Comparison of ENCODE assay signal across 14 cellular contexts in the genomic region with DNA sequence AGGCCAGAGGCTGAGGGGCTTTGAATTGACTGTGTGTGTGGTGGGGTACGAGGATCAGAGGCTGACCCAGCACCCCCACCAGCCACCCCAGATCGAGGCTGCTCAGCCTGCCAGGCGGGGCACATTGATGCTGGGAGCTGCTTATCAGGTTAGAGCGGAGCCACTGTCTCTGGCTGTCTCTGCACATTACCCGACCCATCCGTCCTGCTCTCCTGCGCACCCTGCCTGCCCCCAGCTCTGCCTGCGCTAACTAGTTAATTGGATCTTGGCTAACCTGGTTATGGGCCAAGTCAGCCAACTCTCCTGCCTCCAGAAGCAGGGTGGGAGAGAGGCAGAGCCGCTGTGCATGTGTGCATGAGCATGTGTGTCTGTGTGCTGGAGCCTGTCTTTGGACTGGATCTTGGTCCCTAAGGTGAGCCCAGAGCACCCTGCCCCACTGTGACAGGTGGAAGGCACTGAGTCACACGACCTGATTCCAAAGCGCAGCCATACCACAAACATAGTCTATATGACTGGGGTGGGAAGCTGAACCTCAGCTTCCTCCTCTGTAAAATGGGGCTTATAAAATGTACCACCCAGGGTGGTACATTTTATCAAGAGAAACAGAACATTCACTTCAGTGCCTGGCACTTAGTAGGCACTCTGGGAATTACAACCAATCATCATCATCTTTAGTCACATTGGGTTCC. TPM values are rescaled to one million over a fixed set of nuclear protein-coding genes. Genes with fewer than 3 reads are reported as not detected.
DNase-seq lines count a peak whose midpoint lies in the region; ATAC-seq and TF ChIP-seq lines count a peak whose summit lies in the region.
"Had no signal": no experiment of that assay in that cellular context is flagged by ENCODE, and none has a peak within 500 bp of the region (broad histone marks: within the 10 kb centered on the region; RNA-seq: fewer than 3 reads in every experiment).

No MANE protein-coding gene starts in this region.

- H3K36me3 ChIP-seq in BE2C (no peaks in the 10 kb centered on the region), MM.1S (replicated peaks; ENCODE audit: insufficient read depth, low read length) (no peaks in the 10 kb centered on the region), endodermal cell (ENCODE audit: control insufficient read depth, insufficient read depth, low read length) (no peaks in the 10 kb centered on the region), neuronal stem cell (replicated peaks in 1 of 2; ENCODE audit: control insufficient read depth in 2 of 2, insufficient read depth in 2 of 2, low read length in 2 of 2) (no peaks in the 10 kb centered on the region)
- H3K36me3 ChIP-seq: MG63, ovary had no signal

- no peaks in the 10 kb centered on the region for H3F3A ChIP-seq in MM.1S (ENCODE audit: insufficient read depth, low read length)

- H2BK120ac ChIP-seq in neuronal stem cell (ENCODE audit: low read depth, low read length), result peak overlapping the region; percentile 8

- no peak overlapping the region for H2BK15ac ChIP-seq in neuronal stem cell (ENCODE audit: low read length)

- H2AFZ ChIP-seq in MM.1S (ENCODE audit: low read length), result no peak overlapping the region
- no peak overlapping the region for H2AFZ ChIP-seq in neuronal stem cell (ENCODE audit: low read length)

- no peaks in the 10 kb centered on the region for H3K79me1 ChIP-seq in neuronal stem cell (ENCODE audit: low read depth, low read length)

- H3K4me3 Mint-ChIP-seq in endodermal cell, result peak overlapping the region; percentile 21
- H3K4me3 Mint-ChIP-seq in activated CD8-positive, alpha-beta T cell treated with anti-CD3 and anti-CD28 coated beads, Interleukin-2, amount 10 ng/mL, durations not matched to agents 7 days and 5 days, result no peak overlapping the region

- H3K9ac ChIP-seq in MM.1S (ENCODE audit: low read length), result no peak overlapping the region
- H3K9ac ChIP-seq in endodermal cell (ENCODE audit: extremely low read depth, low read length, poor library complexity, severe bottlenecking), result no peak overlapping the region
- peak overlapping the region; percentile 68 for H3K9ac ChIP-seq in neuronal stem cell (ENCODE audit: low read depth, low read length, poor library complexity)

- H4K91ac ChIP-seq in neuronal stem cell (ENCODE audit: low read depth, low read length, poor library complexity), result no peak overlapping the region

- H3K27me3 ChIP-seq in BE2C (no peaks in the 10 kb centered on the region), MM.1S (replicated peaks; ENCODE audit: insufficient read depth, low read length) (no peaks in the 10 kb centered on the region), endodermal cell (ENCODE audit: control insufficient read depth, insufficient read depth, low read length, poor library complexity, severe bottlenecking) (no peaks in the 10 kb centered on the region), neuronal stem cell (ENCODE audit: control insufficient read depth in 3 of 3, insufficient read depth in 3 of 3, low read depth in 1 of 3, low read length in 3 of 3) (no peaks in the 10 kb centered on the region)
- H3K27me3 ChIP-seq: MG63, ovary had no signal

- no peak overlapping the region for H3K23ac ChIP-seq in neuronal stem cell (ENCODE audit: low read depth, low read length, poor library complexity)

- CTCF ChIA-PET in activated CD8-positive, alpha-beta T cell treated with anti-CD3 and anti-CD28 coated beads, Interleukin-2, amount 10 ng/mL, durations not matched to agents 7 days and 5 days (lab: Charles Lee), result interaction anchor here (1.0 kb wide), 1 partner anchor 123 kb away, joined by 3 read pairs; no protein-coding TSS in a partner anchor

- H3K36me3 Mint-ChIP-seq in endodermal cell (ENCODE audit: low read depth), result no peaks in the 10 kb centered on the region
- no peaks in the 10 kb centered on the region for H3K36me3 Mint-ChIP-seq in activated CD8-positive, alpha-beta T cell treated with anti-CD3 and anti-CD28 coated beads, Interleukin-2, amount 10 ng/mL, durations not matched to agents 7 days and 5 days (ENCODE audit: low read depth)
- H3K36me3 Mint-ChIP-seq: activated naive CD4-positive, alpha-beta T cell treated with anti-CD3 and anti-CD28 coated beads, Interleukin-2, amount 50 U/mL, for 72 hours had no signal

- no peak for TF ChIP-seq CTCF in BE2C (IDR thresholded peaks at IDR 0.05; ENCODE audit: low read depth, low read length)
- no peak for TF ChIP-seq CTCF in MM.1S (IDR thresholded peaks at IDR 0.05; ENCODE audit: low read length)
- no peak for TF ChIP-seq CTCF in endodermal cell (conservative IDR thresholded peaks at IDR 0.05)

- H3K9me2 ChIP-seq in MM.1S (replicated peaks; ENCODE audit: insufficient read depth, low read length), result no peaks in the 10 kb centered on the region

- POLR2A ChIA-PET in activated CD8-positive, alpha-beta T cell treated with anti-CD3 and anti-CD28 coated beads, Interleukin-2, amount 10 ng/mL, durations not matched to agents 7 days and 5 days (lab: Charles Lee), result no interaction called here

- H3K27me3 Mint-ChIP-seq in endodermal cell (ENCODE audit: insufficient read depth), result no peaks in the 10 kb centered on the region
- H3K27me3 Mint-ChIP-seq in activated CD8-positive, alpha-beta T cell treated with anti-CD3 and anti-CD28 coated beads, Interleukin-2, amount 10 ng/mL, durations not matched to agents 7 days and 5 days (ENCODE audit: low read depth), result peaks cover 4% of the 10 kb centered on the region

- no peaks in the 10 kb centered on the region for H4K20me1 ChIP-seq in MM.1S (ENCODE audit: insufficient read depth, low read length)

- H2BK5ac ChIP-seq in neuronal stem cell (ENCODE audit: low read length), result no peak overlapping the region

- H3K4me1 ChIP-seq in BE2C (peaks cover 62% of the 10 kb centered on the region), MM.1S (ENCODE audit: low read length) (peaks cover 13% of the 10 kb centered on the region), endodermal cell (ENCODE audit: control insufficient read depth, insufficient read depth, low read length) (peaks cover 26% of the 10 kb centered on the region), neuronal stem cell (ENCODE audit: control insufficient read depth in 2 of 2, insufficient read depth in 1 of 2, low read depth in 1 of 2, low read length in 2 of 2) (peaks cover 31 to 44% of the 10 kb centered on the region in 2 donors)

- peak overlapping the region; percentile 80 for H2AK5ac ChIP-seq in neuronal stem cell (ENCODE audit: low read depth, low read length)

- H3K4ac ChIP-seq in neuronal stem cell (ENCODE audit: low read length), result no peak overlapping the region

- no peak overlapping the region for H4K8ac ChIP-seq in neuronal stem cell (ENCODE audit: low read depth, low read length)

- H2BK12ac ChIP-seq in neuronal stem cell (ENCODE audit: low read length), result peak overlapping the region; percentile 8

- no peak overlapping the region for H3K27ac Mint-ChIP-seq in endodermal cell
- no peak overlapping the region for H3K27ac Mint-ChIP-seq in activated CD8-positive, alpha-beta T cell treated with anti-CD3 and anti-CD28 coated beads, Interleukin-2, amount 10 ng/mL, durations not matched to agents 7 days and 5 days

- no peak overlapping the region for H3K4me3 ChIP-seq in BE2C (ENCODE audit: low read depth, low read length)
- no peak overlapping the region for H3K4me3 ChIP-seq in MM.1S (ENCODE audit: low read length)
- no peak overlapping the region for H3K4me3 ChIP-seq in endodermal cell (ENCODE audit: low read length)
- peak overlapping the region in 1 of 2 donors; percentile 33 for H3K4me3 ChIP-seq in neuronal stem cell (ENCODE audit: low read length in 2 of 2)
- H3K4me3 ChIP-seq: MG63, ovary had no signal

- no peaks in the 10 kb centered on the region for H3K9me3 Mint-ChIP-seq in endodermal cell
- H3K9me3 Mint-ChIP-seq in activated CD8-positive, alpha-beta T cell treated with anti-CD3 and anti-CD28 coated beads, Interleukin-2, amount 10 ng/mL, durations not matched to agents 7 days and 5 days (ENCODE audit: insufficient read depth), result no peaks in the 10 kb centered on the region
- H3K9me3 Mint-ChIP-seq: activated naive CD4-positive, alpha-beta T cell treated with anti-CD3 and anti-CD28 coated beads, Interleukin-2, amount 50 U/mL, for 72 hours had no signal

- peak overlapping the region; percentile 58 for H3K4me2 ChIP-seq in MM.1S (ENCODE audit: low read depth, low read length)
- H3K4me2 ChIP-seq in neuronal stem cell (ENCODE audit: insufficient read depth, low read length, poor library complexity, severe bottlenecking), result no peak overlapping the region

- H3K79me2 ChIP-seq in MM.1S (ENCODE audit: low read length), result no peaks in the 10 kb centered on the region

- H3K18ac ChIP-seq in neuronal stem cell (ENCODE audit: low read length), result peak overlapping the region; percentile 55

- H3K9me3 ChIP-seq in BE2C, result no peaks in the 10 kb centered on the region
- H3K9me3 ChIP-seq in MM.1S (replicated peaks; ENCODE audit: insufficient read depth, low read length), result no peaks in the 10 kb centered on the region
- no peaks in the 10 kb centered on the region for H3K9me3 ChIP-seq in endodermal cell (ENCODE audit: control insufficient read depth, low read length)
- no peaks in the 10 kb centered on the region for H3K9me3 ChIP-seq in neuronal stem cell (replicated peaks in 1 of 2; ENCODE audit: control insufficient read depth in 2 of 2, insufficient read depth in 1 of 2, low read depth in 1 of 2, low read length in 2 of 2)
- H3K9me3 ChIP-seq: MG63, ovary had no signal

- peak; percentile 94 for DNase-seq in BE2C
- DNase-seq in MM.1S, result no peak
- peak; percentile 83 for DNase-seq in endodermal cell
- DNase-seq in neuronal stem cell (ENCODE audit: low spot score), result no peak
- no peak for DNase-seq in activated CD8-positive, alpha-beta T cell treated with anti-CD3 and anti-CD28 coated beads, Interleukin-2, amount 10 ng/mL, durations not matched to agents 7 days and 5 days
- no peak for DNase-seq in dermis blood vessel endothelial cell
- no peak for DNase-seq in globus pallidus (ENCODE audit: low spot score)
- DNase-seq in NCI-H2227 (lab: John Stamatoyannopoulos, UW; ENCODE audit: unreplicated experiment), result no peak
- DNase-seq: MG63, NCI-H2029 treated with DMSO at 0.1 percent for 48 hours, ovary, T-helper 2 cell had no signal

- H3K4me1 Mint-ChIP-seq in endodermal cell, result peaks cover 71% of the 10 kb centered on the region
- peaks cover 8% of the 10 kb centered on the region for H3K4me1 Mint-ChIP-seq in activated CD8-positive, alpha-beta T cell treated with anti-CD3 and anti-CD28 coated beads, Interleukin-2, amount 10 ng/mL, durations not matched to agents 7 days and 5 days (ENCODE audit: low read depth)

- H3K27ac ChIP-seq in MM.1S (ENCODE audit: low read length) (peak overlapping the region; percentile 48; the same call in 1 of the 2 replicates), endodermal cell (ENCODE audit: low read depth, low read length) (no peak overlapping the region), neuronal stem cell (replicated peaks; ENCODE audit: low read length) (no peak overlapping the region)
- H3K27ac ChIP-seq: ovary, RWPE1 had no signal

- H3K14ac ChIP-seq in neuronal stem cell (ENCODE audit: low read length), result peak overlapping the region; percentile 28

- WGBS in endodermal cell (ENCODE audit: insufficient coverage in 1 of 2, insufficient read length in 1 of 2), 2 experiments, result 66 to 68% methylated on average over 8 to 11 of the region's 11 CpGs
- no CpG with 5 or more reads among the region's 11 CpGs for whole genome bisulfite sequencing in neuronal stem cell (ENCODE audit: extremely low coverage in 2 of 2, insufficient read length in 2 of 2, insufficient replicate concordance in 1 of 2), 2 donors

- ATAC-seq in activated CD8-positive, alpha-beta T cell treated with anti-CD3 and anti-CD28 coated beads, Interleukin-2, amount 10 ng/mL, durations not matched to agents 7 days and 5 days, result no peak

RNA-seq across cellular contexts. Expression of gene PCDH1, which starts 39.7 kb away (rescaled TPM):
- polyA plus RNA-seq in BE2C (2012; ENCODE audit: insufficient read depth, insufficient read length, low read depth), result 129 TPM
- total RNA-seq in endodermal cell (10 to 100 TPM; 45.4 to 69.7 TPM), dermis blood vessel endothelial cell (94.4 and 162 TPM in 2 replicates)
- polyA plus RNA-seq in endodermal cell (2013, experiment 1 of 2), result 17.2 TPM
- polyA plus RNA-seq in endodermal cell (2013, experiment 2 of 2), result 13.5 TPM
- polyA plus RNA-seq in neuronal stem cell (2013, experiment 1 of 2), result 7.6 TPM
- polyA plus RNA-seq in neuronal stem cell (2013, experiment 2 of 2), result 7.7 TPM
- total RNA-seq in activated CD8-positive, alpha-beta T cell treated with anti-CD3 and anti-CD28 coated beads, Interleukin-2, amount 10 ng/mL, durations not matched to agents 7 days and 5 days, result not detected

Comparison
In these comparisons a context has a peak if more than half of its experiments do, and no peak if none do; other contexts are left out.
1. DNase-seq: peak in BE2C (single experiment) and endodermal cell (single experiment); none in MM.1S (single experiment), neuronal stem cell (single experiment), activated CD8-positive, alpha-beta T cell treated with anti-CD3 and anti-CD28 coated beads, Interleukin-2, amount 10 ng/mL, durations not matched to agents 7 days and 5 days (single experiment), dermis blood vessel endothelial cell (single experiment), globus pallidus (single experiment) and NCI-H2227 (single experiment).
2. RNA of gene PCDH1, which starts 39.7 kb away (total RNA-seq): 94.4 to 162 TPM in dermis blood vessel endothelial cell and 45.4 to 69.7 TPM in endodermal cell; not detected in activated CD8-positive, alpha-beta T cell treated with anti-CD3 and anti-CD28 coated beads, Interleukin-2, amount 10 ng/mL, durations not matched to agents 7 days and 5 days; every median in the first group is over 10 times any median in the second.